In the genomic region with DNA sequence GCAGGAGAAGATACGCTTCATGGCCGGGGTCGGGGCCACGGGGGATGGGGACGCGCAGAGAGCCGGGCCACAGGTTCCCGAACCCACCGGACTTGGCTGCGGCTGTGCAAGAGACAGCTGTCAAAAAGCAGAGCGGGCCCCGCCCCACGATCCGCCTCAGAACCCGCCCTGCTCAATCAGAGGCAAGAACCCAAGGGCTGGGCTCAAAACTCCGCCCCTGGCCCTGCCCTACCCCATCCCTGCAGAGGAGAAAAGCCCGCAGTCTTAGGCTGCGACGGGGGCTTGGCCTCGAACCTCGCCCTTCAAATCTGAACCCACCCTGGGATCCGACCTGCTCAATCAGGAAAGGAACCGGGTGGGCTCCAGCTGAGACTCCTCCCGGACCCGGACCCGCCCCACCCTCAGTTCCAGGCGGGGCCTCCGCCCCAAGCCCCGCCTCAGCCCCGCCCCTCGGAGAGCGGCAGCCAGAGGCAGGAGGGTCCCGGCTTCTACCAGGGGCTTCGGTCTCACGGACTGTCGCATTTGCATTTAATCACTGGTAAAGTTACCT, we compare ENCODE assay signal across 9 cellular contexts. TPM values are rescaled to one million over a fixed set of nuclear protein-coding genes. Genes with fewer than 3 reads are reported as not detected.
DNase-seq lines count a peak whose midpoint lies in the region; ATAC-seq and TF ChIP-seq lines count a peak whose summit lies in the region.
"Had no signal": no experiment of that assay in that cellular context is flagged by ENCODE, and none has a peak within 500 bp of the region (broad histone marks: within the 10 kb centered on the region; RNA-seq: fewer than 3 reads in every experiment).

A gene with protein sequence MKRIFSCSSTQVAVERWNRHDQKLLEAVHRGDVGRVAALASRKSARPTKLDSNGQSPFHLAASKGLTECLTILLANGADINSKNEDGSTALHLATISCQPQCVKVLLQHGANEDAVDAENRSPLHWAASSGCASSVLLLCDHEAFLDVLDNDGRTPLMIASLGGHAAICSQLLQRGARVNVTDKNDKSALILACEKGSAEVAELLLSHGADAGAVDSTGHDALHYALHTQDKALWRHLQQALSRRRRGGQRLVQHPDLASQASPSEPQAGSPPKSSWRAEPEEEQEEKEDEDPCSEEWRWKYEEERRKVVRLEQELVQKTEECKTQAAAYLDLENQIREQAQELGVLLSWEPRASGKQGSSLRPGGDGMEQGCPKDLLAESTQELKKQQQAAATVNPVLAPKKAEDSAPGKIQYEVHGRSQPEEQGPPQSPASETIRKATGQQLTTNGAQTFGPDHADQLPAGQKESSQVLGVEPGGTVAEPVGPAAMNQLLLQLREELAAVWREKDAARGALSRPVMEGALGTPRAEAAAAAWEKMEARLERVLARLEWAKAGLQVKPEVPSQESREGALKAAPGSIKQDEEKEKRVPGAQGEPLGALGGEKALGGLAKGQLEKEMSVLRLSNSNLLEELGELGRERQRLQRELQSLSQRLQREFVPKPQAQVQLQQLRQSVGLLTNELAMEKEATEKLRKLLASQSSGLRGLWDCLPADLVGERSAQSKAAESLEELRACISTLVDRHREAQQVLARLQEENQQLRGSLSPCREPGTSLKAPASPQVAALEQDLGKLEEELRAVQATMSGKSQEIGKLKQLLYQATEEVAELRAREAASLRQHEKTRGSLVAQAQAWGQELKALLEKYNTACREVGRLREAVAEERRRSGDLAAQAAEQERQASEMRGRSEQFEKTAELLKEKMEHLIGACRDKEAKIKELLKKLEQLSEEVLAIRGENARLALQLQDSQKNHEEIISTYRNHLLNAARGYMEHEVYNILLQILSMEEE (minus strand): TSS at position 129 of the 550 bp plus-strand sequence. CDS start 108 bp downstream, at position 21.

- H3K4me1 ChIP-seq in HUES6 (ENCODE audit: control insufficient read depth, insufficient read depth, low read length) (0 out of 2 replicates have a peak, but pooled peaks cover 5% of the 10 kb centered on the region), OCI-LY1 (ENCODE audit: insufficient read depth, low read length, severe bottlenecking) (peaks cover 7% of the 10 kb centered on the region), esophagus (ENCODE audit: control insufficient read depth in 2 of 2, insufficient read depth in 2 of 2, low read length in 1 of 2) (peaks cover 0 to 4% of the 10 kb centered on the region in 2 donors), mucosa of stomach (ENCODE audit: control insufficient read depth, insufficient read depth, low read length) (peaks cover 23% of the 10 kb centered on the region)

- H3K4me2 ChIP-seq in OCI-LY1 (ENCODE audit: low read length), result peak within 1 kb of the TSS; percentile 75

- H3K27ac Mint-ChIP-seq in Calu3 (ENCODE audit: unreplicated experiment), result no peak within 1 kb of the TSS

- peaks cover 29% of the 10 kb centered on the region for H3K27me3 ChIP-seq in HUES6 (ENCODE audit: control insufficient read depth, insufficient read depth, low read length)
- H3K27me3 ChIP-seq in OCI-LY1 (ENCODE audit: insufficient read depth, low read length), result peaks cover 19% of the 10 kb centered on the region; the same call in 1 of the 2 replicates
- H3K27me3 ChIP-seq in esophagus (ENCODE audit: control insufficient read depth in 1 of 2, insufficient read depth in 2 of 2, low read length in 2 of 2), result no peaks in the 10 kb centered on the region
- H3K27me3 ChIP-seq in mucosa of stomach (ENCODE audit: control insufficient read depth, insufficient read depth, low read length), result no peaks in the 10 kb centered on the region

- BruUV-seq in Calu3 (replicated peaks; lab: Mats Ljungman, UMichigan), result no TSS peak

- H3K9me3 Mint-ChIP-seq in Calu3 (ENCODE audit: low read depth, unreplicated experiment), result no peaks in the 10 kb centered on the region

- TF ChIP-seq CTCF in Calu3 (IDR thresholded peaks at IDR 0.05; ENCODE audit: unreplicated experiment) (no peak), OCI-LY1 (IDR thresholded peaks at IDR 0.05; ENCODE audit: low read length) (no peak)

- intact Hi-C loops in Calu3 (cut with micrococcal nuclease; ENCODE audit: unreplicated experiment), result loop anchor here (2.0 kb wide), 1 partner anchor 27 kb away; the partner anchor contains the start of gene PIAS3

- H3K9ac ChIP-seq in HUES6 (ENCODE audit: low read length) (no peak within 1 kb of the TSS), OCI-LY1 (ENCODE audit: low read length) (no peak within 1 kb of the TSS; the same call in 1 of the 2 replicates), mucosa of stomach (ENCODE audit: low read length) (no peak within 1 kb of the TSS)

- no peaks in the 10 kb centered on the region for H3K36me3 ChIP-seq in HUES6 (ENCODE audit: control insufficient read depth, insufficient read depth, low read length)
- no peaks in the 10 kb centered on the region for H3K36me3 ChIP-seq in OCI-LY1 (ENCODE audit: insufficient read depth, low read length)
- no peaks in the 10 kb centered on the region for H3K36me3 ChIP-seq in esophagus (ENCODE audit: control insufficient read depth in 2 of 2, insufficient read depth in 2 of 2, low read length in 1 of 2)
- no peaks in the 10 kb centered on the region for H3K36me3 ChIP-seq in mucosa of stomach (ENCODE audit: control insufficient read depth, insufficient read depth, low read length)

- peak within 1 kb of the TSS; percentile 78 for H3K4me3 ChIP-seq in HUES6 (ENCODE audit: low read depth, low read length)
- H3K4me3 ChIP-seq in OCI-LY1 (ENCODE audit: low read depth, low read length, poor library complexity, severe bottlenecking), result peak within 1 kb of the TSS; percentile 63
- peak within 1 kb of the TSS; percentile 56 to 60 for H3K4me3 ChIP-seq in esophagus (ENCODE audit: low read depth in 1 of 2, low read length in 2 of 2)
- peak within 1 kb of the TSS; percentile 67 for H3K4me3 ChIP-seq in mucosa of stomach (ENCODE audit: low read length)

- CTCF ChIA-PET in Calu3 (lab: Charles Lee), result interaction anchor here (0.7 to 1.9 kb wide), 3 partner anchors 27 to 72 kb away, joined by 3 to 8 read pairs (median 3); partner anchors contain the start of genes NUDT17 and PIAS3

- peak; percentile 98 for ATAC-seq in GM21528 (IDR thresholded peaks at IDR 0.05; ENCODE audit: low FRiP score, unreplicated experiment)

- DNase-seq in Calu3 (peak; percentile 87), activated T-cell treated with anti-CD3 and anti-CD28 coated beads for 48 hours (ENCODE audit: low read depth) (peak; percentile 85)
- peak; percentile 51 to 72 for DNase-seq in stimulated activated CD8-positive, alpha-beta memory T cell treated with anti-CD3 and anti-CD28 coated beads, Interleukin-4, amount 100 ng/mL, for 1 hour (ENCODE audit: low read depth in 2 of 2, low spot score in 1 of 2)

- 1% methylated on average over 35 to 36 of the region's 36 CpGs for WGBS in esophagus, 2 donors

- H3K79me2 ChIP-seq in OCI-LY1 (ENCODE audit: insufficient read depth, low read length), result no peaks in the 10 kb centered on the region

- no peak within 1 kb of the TSS for H3K27ac ChIP-seq in HUES6 (ENCODE audit: low read depth, low read length)
- H3K27ac ChIP-seq in OCI-LY1 (ENCODE audit: low read depth, low read length, poor library complexity, severe bottlenecking), result no peak within 1 kb of the TSS
- H3K27ac ChIP-seq in esophagus (ENCODE audit: low read depth in 2 of 2, low read length in 1 of 2), result peak within 1 kb of the TSS in 1 of 2 donors; percentile 38
- H3K27ac ChIP-seq: VCaP had no signal

- H4K20me1 ChIP-seq in OCI-LY1 (ENCODE audit: insufficient read depth, low read length), result no peaks in the 10 kb centered on the region

- no peaks in the 10 kb centered on the region for H3F3A ChIP-seq in OCI-LY1 (ENCODE audit: insufficient read depth, low read length)

- H3K4me1 Mint-ChIP-seq in Calu3 (ENCODE audit: low read depth, unreplicated experiment), result peaks cover 52% of the 10 kb centered on the region

- H2AFZ ChIP-seq in OCI-LY1 (ENCODE audit: low read length), result no peak within 1 kb of the TSS

- H3K9me3 ChIP-seq in HUES6 (ENCODE audit: control insufficient read depth, insufficient read depth, low read depth, low read length), result no peaks in the 10 kb centered on the region
- no peaks in the 10 kb centered on the region for H3K9me3 ChIP-seq in OCI-LY1 (ENCODE audit: low read length)
- no peaks in the 10 kb centered on the region for H3K9me3 ChIP-seq in esophagus (ENCODE audit: control insufficient read depth in 2 of 2, insufficient read depth in 1 of 2, low read depth in 1 of 2, low read length in 1 of 2)
- H3K9me3 ChIP-seq in mucosa of stomach (ENCODE audit: control insufficient read depth, low read length), result no peaks in the 10 kb centered on the region

- no peaks in the 10 kb centered on the region for H3K9me2 ChIP-seq in OCI-LY1 (ENCODE audit: low read depth, low read length)

- H3K4me3 Mint-ChIP-seq in Calu3 (ENCODE audit: low read depth, unreplicated experiment), result peak within 1 kb of the TSS; percentile 43

- H3K27me3 Mint-ChIP-seq in Calu3 (ENCODE audit: unreplicated experiment), result peaks cover 20% of the 10 kb centered on the region

- peaks cover 17% of the 10 kb centered on the region for H3K36me3 Mint-ChIP-seq in Calu3 (ENCODE audit: insufficient read depth, unreplicated experiment)

RNA-seq across cellular contexts. Expression of the gene that starts here (rescaled TPM):
- 0.22 TPM in 1 of 2 replicates, not detected in the other for total RNA-seq in Calu3 (2022)
- polyA plus RNA-seq in esophagus, result 10 to 100 TPM; 13.9 to 17.0 TPM

Comparison
In these comparisons a context has a peak if more than half of its experiments do, and no peak if none do; other contexts are left out.
1. Peak in DNase-seq in Calu3; RNA of the gene not detected or under 1 TPM.